Comparison of ENCODE assay signal across 17 cellular contexts in genomic region chr2:211368467-211368866, GRCh38.
A peak's percentile ranks its signal among the peaks of the same experiment; 100 is the strongest.
DNase-seq lines count a peak whose midpoint lies in the region; ATAC-seq and TF ChIP-seq lines count a peak whose summit lies in the region.
"Had no signal": no experiment of that assay in that cellular context is flagged by ENCODE, and none has a peak within 500 bp of the region (broad histone marks: within the 10 kb centered on the region; RNA-seq: fewer than 3 reads in every experiment).

No MANE protein-coding gene starts in this region.

- TF ChIP-seq CTCF in Loucy (conservative IDR thresholded peaks at IDR 0.05; ENCODE audit: low read length), result no peak
- TF ChIP-seq CTCF in OCI-LY3 (IDR thresholded peaks at IDR 0.05; ENCODE audit: low read depth, low read length), result no peak

- H2AFZ ChIP-seq in Loucy (ENCODE audit: low read length) (peak overlapping the region; percentile 30; the same call in 1 of the 2 replicates), OCI-LY3 (ENCODE audit: low read depth, low read length) (peak overlapping the region; percentile 48), neuronal stem cell (ENCODE audit: low read length) (peak overlapping the region; percentile 57)
- H2AFZ ChIP-seq: GM23248 had no signal

- no peak for ATAC-seq in activated T-helper 17 cell treated with anti-CD3 and anti-CD28 coated beads, Interleukin-2, amount 50 U/mL, for 72 hours (replicated peaks)
- ATAC-seq: HCT116 had no signal

- H2BK12ac ChIP-seq in neuronal stem cell (ENCODE audit: low read length), result no peak overlapping the region

- H3K9me3 Mint-ChIP-seq in activated T-helper 17 cell treated with anti-CD3 and anti-CD28 coated beads, Interleukin-2, amount 50 U/mL, for 72 hours, result peaks cover 4% of the 10 kb centered on the region

- no peaks in the 10 kb centered on the region for H3K79me2 ChIP-seq in Loucy (ENCODE audit: insufficient read depth, low read length)
- no peaks in the 10 kb centered on the region for H3K79me2 ChIP-seq in OCI-LY3 (ENCODE audit: low read length)

- no peak overlapping the region for H3K23ac ChIP-seq in neuronal stem cell (ENCODE audit: low read depth, low read length, poor library complexity)

- H3K18ac ChIP-seq in neuronal stem cell (ENCODE audit: low read length), result no peak overlapping the region

- no peak overlapping the region for H3K27ac Mint-ChIP-seq in activated T-helper 17 cell treated with anti-CD3 and anti-CD28 coated beads, Interleukin-2, amount 50 U/mL, for 72 hours
- H3K27ac Mint-ChIP-seq: CD14-positive monocyte; CD4-positive, alpha-beta memory T cell; HFFc6 had no signal

- H4K8ac ChIP-seq in neuronal stem cell (ENCODE audit: low read depth, low read length), result no peak overlapping the region

- no peak overlapping the region for H2BK5ac ChIP-seq in neuronal stem cell (ENCODE audit: low read length)

- H4K20me1 ChIP-seq in Loucy (ENCODE audit: insufficient read depth, low read length, poor library complexity, severe bottlenecking) (no peaks in the 10 kb centered on the region), OCI-LY3 (ENCODE audit: insufficient read depth, low read length) (no peaks in the 10 kb centered on the region)
- H4K20me1 ChIP-seq: BLaER1 had no signal

- no peak overlapping the region for H3K4ac ChIP-seq in neuronal stem cell (ENCODE audit: low read length)

- WGBS in neuronal stem cell (ENCODE audit: extremely low coverage in 2 of 2, insufficient read length in 2 of 2, insufficient replicate concordance in 1 of 2), 2 donors, result no CpG with 5 or more reads among the region's 1 CpG

- H3K36me3 Mint-ChIP-seq in activated T-helper 17 cell treated with anti-CD3 and anti-CD28 coated beads, Interleukin-2, amount 50 U/mL, for 72 hours (ENCODE audit: low read depth), result no peaks in the 10 kb centered on the region
- H3K36me3 Mint-ChIP-seq: CD14-positive monocyte; CD4-positive, alpha-beta memory T cell had no signal

- no peaks in the 10 kb centered on the region for H3K27me3 Mint-ChIP-seq in activated T-helper 17 cell treated with anti-CD3 and anti-CD28 coated beads, Interleukin-2, amount 50 U/mL, for 72 hours
- H3K27me3 Mint-ChIP-seq: CD4-positive, alpha-beta memory T cell had no signal

- no peak overlapping the region for H3K4me3 Mint-ChIP-seq in activated T-helper 17 cell treated with anti-CD3 and anti-CD28 coated beads, Interleukin-2, amount 50 U/mL, for 72 hours
- H3K4me3 Mint-ChIP-seq: CD14-positive monocyte; CD4-positive, alpha-beta memory T cell; HFFc6 had no signal

- H3K9me3 ChIP-seq in Loucy (ENCODE audit: insufficient read depth, low read depth, low read length), result no peaks in the 10 kb centered on the region
- no peaks in the 10 kb centered on the region for H3K9me3 ChIP-seq in OCI-LY3 (ENCODE audit: insufficient read depth, low read length)
- peaks cover 0 to 4% of the 10 kb centered on the region in 2 donors for H3K9me3 ChIP-seq in neuronal stem cell (replicated peaks in 1 of 2; ENCODE audit: control insufficient read depth in 2 of 2, insufficient read depth in 1 of 2, low read depth in 1 of 2, low read length in 2 of 2)
- H3K9me3 ChIP-seq: BLaER1 had no signal

- peak overlapping the region; percentile 83 for H3K27ac ChIP-seq in OCI-LY3 (ENCODE audit: low read length)
- peak overlapping the region; percentile 81 for H3K27ac ChIP-seq in epithelial cell of prostate
- no peak overlapping the region for H3K27ac ChIP-seq in neuronal stem cell (replicated peaks; ENCODE audit: low read length)
- H3K27ac ChIP-seq: BLaER1, GM23248 had no signal

- no peaks in the 10 kb centered on the region for H3K79me1 ChIP-seq in neuronal stem cell (ENCODE audit: low read depth, low read length)

- no peaks in the 10 kb centered on the region for H3K27me3 ChIP-seq in Loucy (ENCODE audit: insufficient read depth, low read length, poor library complexity, severe bottlenecking)
- no peaks in the 10 kb centered on the region for H3K27me3 ChIP-seq in OCI-LY3 (ENCODE audit: low read depth, low read length)
- H3K27me3 ChIP-seq in neuronal stem cell (ENCODE audit: control insufficient read depth in 3 of 3, insufficient read depth in 3 of 3, low read depth in 1 of 3, low read length in 3 of 3), result no peaks in the 10 kb centered on the region
- H3K27me3 ChIP-seq: BLaER1 had no signal

- H4K91ac ChIP-seq in neuronal stem cell (ENCODE audit: low read depth, low read length, poor library complexity), result no peak overlapping the region

- no peak overlapping the region for H2BK15ac ChIP-seq in neuronal stem cell (ENCODE audit: low read length)

- H3K36me3 ChIP-seq in Loucy (ENCODE audit: insufficient read depth, low read length) (no peaks in the 10 kb centered on the region), OCI-LY3 (replicated peaks; ENCODE audit: low read depth, low read length) (no peaks in the 10 kb centered on the region), neuronal stem cell (replicated peaks in 1 of 2; ENCODE audit: control insufficient read depth in 2 of 2, insufficient read depth in 2 of 2, low read length in 2 of 2) (no peaks in the 10 kb centered on the region)
- H3K36me3 ChIP-seq: BLaER1 had no signal

- DNase-seq in epithelial cell of prostate (ENCODE audit: low read depth, low spot score), result no peak
- DNase-seq in neuronal stem cell (ENCODE audit: low spot score), result no peak
- no peak for DNase-seq in DMS 273 (lab: John Stamatoyannopoulos, UW; ENCODE audit: unreplicated experiment)
- no peak for DNase-seq in iPS-NIHi7 (ENCODE audit: extremely low spot score)
- DNase-seq: 8988T; CD4-positive, alpha-beta memory T cell; DMS79 treated with DMSO at 0.1 percent for 48 hours; GF-D8; GM23248; H7; HFFc6 had no signal

- H3K14ac ChIP-seq in neuronal stem cell (ENCODE audit: low read length), result no peak overlapping the region

- no peaks in the 10 kb centered on the region for H3K9me2 ChIP-seq in Loucy (replicated peaks; ENCODE audit: low read depth, low read length)

- H2BK120ac ChIP-seq in neuronal stem cell (ENCODE audit: low read depth, low read length), result no peak overlapping the region

- no peaks in the 10 kb centered on the region for H3F3A ChIP-seq in Loucy (ENCODE audit: low read depth)

- H2AK5ac ChIP-seq in neuronal stem cell (ENCODE audit: low read depth, low read length), result no peak overlapping the region

- H3K4me3 ChIP-seq in Loucy (ENCODE audit: low read length, poor library complexity, severe bottlenecking) (no peak overlapping the region), OCI-LY3 (ENCODE audit: low read length) (no peak overlapping the region), neuronal stem cell (ENCODE audit: low read length in 2 of 2) (no peak overlapping the region)
- H3K4me3 ChIP-seq: BLaER1, GM23248 had no signal

- H3K4me1 ChIP-seq in Loucy (ENCODE audit: insufficient read depth, low read length, poor library complexity, severe bottlenecking) (peaks cover 14% of the 10 kb centered on the region), OCI-LY3 (ENCODE audit: low read length) (peaks cover 50% of the 10 kb centered on the region), neuronal stem cell (ENCODE audit: control insufficient read depth in 2 of 2, insufficient read depth in 1 of 2, low read depth in 1 of 2, low read length in 2 of 2) (peaks cover 0 to 3% of the 10 kb centered on the region in 2 donors)

- H3K4me2 ChIP-seq in Loucy (ENCODE audit: low read depth, low read length, poor library complexity, severe bottlenecking), result no peak overlapping the region
- H3K4me2 ChIP-seq in OCI-LY3 (ENCODE audit: low read length), result peak overlapping the region; percentile 64
- no peak overlapping the region for H3K4me2 ChIP-seq in neuronal stem cell (ENCODE audit: insufficient read depth, low read length, poor library complexity, severe bottlenecking)
- H3K4me2 ChIP-seq: BLaER1 had no signal

- no peaks in the 10 kb centered on the region for H3K4me1 Mint-ChIP-seq in activated T-helper 17 cell treated with anti-CD3 and anti-CD28 coated beads, Interleukin-2, amount 50 U/mL, for 72 hours
- H3K4me1 Mint-ChIP-seq: CD14-positive monocyte; CD4-positive, alpha-beta memory T cell had no signal

- no peak overlapping the region for H3K9ac ChIP-seq in Loucy (ENCODE audit: low read depth, low read length, poor library complexity, severe bottlenecking)
- H3K9ac ChIP-seq in OCI-LY3 (ENCODE audit: low read length), result no peak overlapping the region
- H3K9ac ChIP-seq in neuronal stem cell (ENCODE audit: low read depth, low read length, poor library complexity), result no peak overlapping the region
- H3K9ac ChIP-seq: BLaER1, GM23248 had no signal
